8 cellular contexts compared by ENCODE assay signal in the genomic region with DNA sequence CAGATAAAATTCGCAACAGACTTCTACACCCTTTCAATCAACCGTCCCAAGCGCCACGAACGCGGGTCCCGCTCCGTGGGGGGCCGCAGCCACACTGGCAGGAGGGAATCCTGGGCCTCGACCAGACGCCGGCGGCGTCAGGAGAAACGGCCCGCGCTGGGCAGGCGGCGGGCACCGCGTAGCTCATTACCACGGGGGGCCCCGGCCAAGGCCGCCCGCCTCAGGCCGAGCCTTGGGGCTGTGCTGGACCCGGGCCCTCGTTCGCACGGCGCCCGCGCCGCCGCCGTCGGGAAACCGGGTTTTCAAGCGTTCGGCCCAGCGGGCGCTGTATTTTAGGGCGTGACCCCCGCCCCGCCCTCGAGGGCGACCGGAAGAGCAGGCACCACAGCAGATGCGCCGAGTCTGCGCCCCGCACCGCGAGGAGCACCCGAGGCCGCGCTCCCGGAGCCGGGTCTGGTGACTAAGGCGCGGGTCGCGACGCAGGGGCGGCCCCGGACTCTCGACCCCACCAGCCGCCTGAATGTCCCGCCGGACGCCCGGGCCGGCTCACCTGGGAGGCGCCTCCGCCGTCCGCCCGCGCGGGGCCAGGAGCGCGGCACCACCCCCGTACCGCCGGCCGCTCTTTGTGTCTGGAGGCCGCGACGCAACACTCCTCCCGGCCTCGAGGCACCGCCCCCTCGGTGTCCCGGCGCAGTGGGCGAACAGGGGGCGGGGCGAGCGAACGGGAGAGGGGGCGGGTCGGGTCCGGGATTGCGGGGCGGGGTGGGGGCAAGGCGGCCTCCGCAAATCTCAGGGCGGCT. TPM values are rescaled to one million over a fixed set of nuclear protein-coding genes. Genes with fewer than 3 reads are reported as not detected.
DNase-seq lines count a peak whose midpoint lies in the region; ATAC-seq and TF ChIP-seq lines count a peak whose summit lies in the region.

TSS of gene NINL (minus strand) at position 627 of the 800 bp plus-strand sequence. CDS start 58,944 bp downstream, outside the sequence.

- no peak for TF ChIP-seq CTCF in WTC11 (IDR thresholded peaks at IDR 0.05)

- peak within 1 kb of the TSS; percentile 88 for H3K27ac ChIP-seq in KOPT-K1 (ENCODE audit: low read depth, low read length, poor library complexity, severe bottlenecking)

- H3K4me3 Mint-ChIP-seq in WTC11, result peak within 1 kb of the TSS; percentile 82

- POLR2A ChIA-PET in WTC11 (lab: Charles Lee), result interaction anchor here (1.0 to 1.3 kb wide), 4 partner anchors 15 to 178 kb away, joined by 3 to 5 read pairs (median 4); partner anchors contain the start of gene GINS1

- peaks cover 26% of the 10 kb centered on the region for H3K4me1 Mint-ChIP-seq in WTC11

- peaks cover 15% of the 10 kb centered on the region for H3K36me3 Mint-ChIP-seq in WTC11

- CTCF ChIA-PET in WTC11 (lab: Charles Lee), result interaction anchor here (1.0 to 1.7 kb wide), 3 partner anchors 10 to 98 kb away, joined by 3 to 7 read pairs (median 5); no protein-coding TSS in a partner anchor

- H3K9me3 ChIP-seq in KOPT-K1 (ENCODE audit: insufficient read depth, low read length, poor library complexity, severe bottlenecking), result no peaks in the 10 kb centered on the region

- peak within 1 kb of the TSS; percentile 96 for H3K27ac Mint-ChIP-seq in WTC11

- peak; percentile 78 for DNase-seq in Right ventricle myocardium inferior (ENCODE audit: missing footprints)
- DNase-seq in cardiac septum (ENCODE audit: low spot score), result no peak
- DNase-seq in WTC11 (ENCODE audit: low spot score), result peak; percentile 87
- DNase-seq in cerebellum (ENCODE audit: low spot score), result peak; percentile 60
- peak; percentile 73 for DNase-seq in kidney tubule cell (ENCODE audit: low spot score)
- peak; percentile 68 for DNase-seq in stimulated activated CD4-positive, alpha-beta T cell treated with anti-CD3 and anti-CD28 coated beads, Interleukin-15, amount 100 ng/mL, for 24 hours
- no peak for DNase-seq in COLO829 (ENCODE audit: low spot score)

- H3K27me3 Mint-ChIP-seq in WTC11 (ENCODE audit: low read depth), result no peaks in the 10 kb centered on the region; the same call in none of the 2 replicates

- intact Hi-C loops in Right ventricle myocardium inferior (cut with DNase I) (no loop called here), cardiac septum (cut with DNase I) (no loop called here)

- no peaks in the 10 kb centered on the region for H3K9me3 Mint-ChIP-seq in WTC11

- H3K36me3 ChIP-seq in KOPT-K1 (ENCODE audit: insufficient read depth, low read length), result peaks cover 22% of the 10 kb centered on the region

- ATAC-seq in Right ventricle myocardium inferior, result peak; percentile 91
- peak; percentile 89 for ATAC-seq in WTC11

TF ChIP-seq in WTC11, 78 proteins besides CTCF, POLR2A, EP300 and RAD21 (continues in another document):
- peak; percentile 87; the same call in 1 of the 2 replicates for TF ChIP-seq NR3C1 (CRISPR knock-in tag; conservative IDR thresholded peaks at IDR 0.05; ENCODE audit: low read depth)
- TF ChIP-seq, protein P1, sequence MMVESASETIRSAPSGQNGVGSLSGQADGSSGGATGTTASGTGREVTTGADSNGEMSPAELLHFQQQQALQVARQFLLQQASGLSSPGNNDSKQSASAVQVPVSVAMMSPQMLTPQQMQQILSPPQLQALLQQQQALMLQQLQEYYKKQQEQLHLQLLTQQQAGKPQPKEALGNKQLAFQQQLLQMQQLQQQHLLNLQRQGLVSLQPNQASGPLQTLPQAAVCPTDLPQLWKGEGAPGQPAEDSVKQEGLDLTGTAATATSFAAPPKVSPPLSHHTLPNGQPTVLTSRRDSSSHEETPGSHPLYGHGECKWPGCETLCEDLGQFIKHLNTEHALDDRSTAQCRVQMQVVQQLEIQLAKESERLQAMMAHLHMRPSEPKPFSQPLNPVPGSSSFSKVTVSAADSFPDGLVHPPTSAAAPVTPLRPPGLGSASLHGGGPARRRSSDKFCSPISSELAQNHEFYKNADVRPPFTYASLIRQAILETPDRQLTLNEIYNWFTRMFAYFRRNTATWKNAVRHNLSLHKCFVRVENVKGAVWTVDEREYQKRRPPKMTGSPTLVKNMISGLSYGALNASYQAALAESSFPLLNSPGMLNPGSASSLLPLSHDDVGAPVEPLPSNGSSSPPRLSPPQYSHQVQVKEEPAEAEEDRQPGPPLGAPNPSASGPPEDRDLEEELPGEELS (CRISPR knock-in tag; IDR thresholded peaks at IDR 0.05), result 0 out of 2 replicates have a peak, but pooled peaks have one; percentile 3
- TF ChIP-seq, protein P2, sequence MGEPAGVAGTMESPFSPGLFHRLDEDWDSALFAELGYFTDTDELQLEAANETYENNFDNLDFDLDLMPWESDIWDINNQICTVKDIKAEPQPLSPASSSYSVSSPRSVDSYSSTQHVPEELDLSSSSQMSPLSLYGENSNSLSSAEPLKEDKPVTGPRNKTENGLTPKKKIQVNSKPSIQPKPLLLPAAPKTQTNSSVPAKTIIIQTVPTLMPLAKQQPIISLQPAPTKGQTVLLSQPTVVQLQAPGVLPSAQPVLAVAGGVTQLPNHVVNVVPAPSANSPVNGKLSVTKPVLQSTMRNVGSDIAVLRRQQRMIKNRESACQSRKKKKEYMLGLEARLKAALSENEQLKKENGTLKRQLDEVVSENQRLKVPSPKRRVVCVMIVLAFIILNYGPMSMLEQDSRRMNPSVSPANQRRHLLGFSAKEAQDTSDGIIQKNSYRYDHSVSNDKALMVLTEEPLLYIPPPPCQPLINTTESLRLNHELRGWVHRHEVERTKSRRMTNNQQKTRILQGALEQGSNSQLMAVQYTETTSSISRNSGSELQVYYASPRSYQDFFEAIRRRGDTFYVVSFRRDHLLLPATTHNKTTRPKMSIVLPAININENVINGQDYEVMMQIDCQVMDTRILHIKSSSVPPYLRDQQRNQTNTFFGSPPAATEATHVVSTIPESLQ (CRISPR knock-in tag; IDR thresholded peaks at IDR 0.05), result no peak
- no peak for TF ChIP-seq ZNF423 (CRISPR knock-in tag; IDR thresholded peaks at IDR 0.05)
- peak; percentile 13; the same call in 1 of the 2 replicates for TF ChIP-seq MYBL2 (CRISPR knock-in tag; IDR thresholded peaks at IDR 0.05)
- no peak for TF ChIP-seq OVOL2 (CRISPR knock-in tag; IDR thresholded peaks at IDR 0.05; ENCODE audit: borderline replicate concordance)
- no peak for TF ChIP-seq TEAD4 (CRISPR knock-in tag; IDR thresholded peaks at IDR 0.05)
- peak; percentile 59 for TF ChIP-seq GABPB1 (CRISPR knock-in tag; IDR thresholded peaks at IDR 0.05)
- TF ChIP-seq PRDM15 (CRISPR knock-in tag; IDR thresholded peaks at IDR 0.05), result peak; percentile 56
- 0 out of 2 replicates have a peak, but pooled peaks have one; percentile 37 for TF ChIP-seq ELF4 (CRISPR knock-in tag; IDR thresholded peaks at IDR 0.05; ENCODE audit: low read depth)
- TF ChIP-seq ZNF317 (CRISPR knock-in tag; IDR thresholded peaks at IDR 0.05; ENCODE audit: borderline replicate concordance, low read depth), result 0 out of 2 replicates have a peak, but pooled peaks have one; percentile 36
- TF ChIP-seq, protein P3, sequence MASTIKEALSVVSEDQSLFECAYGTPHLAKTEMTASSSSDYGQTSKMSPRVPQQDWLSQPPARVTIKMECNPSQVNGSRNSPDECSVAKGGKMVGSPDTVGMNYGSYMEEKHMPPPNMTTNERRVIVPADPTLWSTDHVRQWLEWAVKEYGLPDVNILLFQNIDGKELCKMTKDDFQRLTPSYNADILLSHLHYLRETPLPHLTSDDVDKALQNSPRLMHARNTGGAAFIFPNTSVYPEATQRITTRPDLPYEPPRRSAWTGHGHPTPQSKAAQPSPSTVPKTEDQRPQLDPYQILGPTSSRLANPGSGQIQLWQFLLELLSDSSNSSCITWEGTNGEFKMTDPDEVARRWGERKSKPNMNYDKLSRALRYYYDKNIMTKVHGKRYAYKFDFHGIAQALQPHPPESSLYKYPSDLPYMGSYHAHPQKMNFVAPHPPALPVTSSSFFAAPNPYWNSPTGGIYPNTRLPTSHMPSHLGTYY (CRISPR knock-in tag; IDR thresholded peaks at IDR 0.05), result peak; percentile 55; the same call in 1 of the 2 replicates
- peak; percentile 55; the same call in 1 of the 2 replicates for TF ChIP-seq FOXP1 (CRISPR knock-in tag; IDR thresholded peaks at IDR 0.05; ENCODE audit: borderline replicate concordance)
- TF ChIP-seq, protein P4, sequence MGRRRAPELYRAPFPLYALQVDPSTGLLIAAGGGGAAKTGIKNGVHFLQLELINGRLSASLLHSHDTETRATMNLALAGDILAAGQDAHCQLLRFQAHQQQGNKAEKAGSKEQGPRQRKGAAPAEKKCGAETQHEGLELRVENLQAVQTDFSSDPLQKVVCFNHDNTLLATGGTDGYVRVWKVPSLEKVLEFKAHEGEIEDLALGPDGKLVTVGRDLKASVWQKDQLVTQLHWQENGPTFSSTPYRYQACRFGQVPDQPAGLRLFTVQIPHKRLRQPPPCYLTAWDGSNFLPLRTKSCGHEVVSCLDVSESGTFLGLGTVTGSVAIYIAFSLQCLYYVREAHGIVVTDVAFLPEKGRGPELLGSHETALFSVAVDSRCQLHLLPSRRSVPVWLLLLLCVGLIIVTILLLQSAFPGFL (CRISPR knock-in tag; IDR thresholded peaks at IDR 0.05; ENCODE audit: borderline replicate concordance), result peak; percentile 15; the same call in 1 of the 2 replicates

RNA-seq across cellular contexts. Expression of gene NINL, which starts in this region (rescaled TPM):
- total RNA-seq in Right ventricle myocardium inferior (7.8 TPM), cardiac septum (1.4 TPM), WTC11 (2021) (34.4 to 36.3 TPM (median 36.0 TPM) in 3 replicates), cerebellum (26.9 TPM)

Comparison
In these comparisons a context has a peak if more than half of its experiments do, and no peak if none do; other contexts are left out.
1. DNase-seq: peak in Right ventricle myocardium inferior (single experiment), WTC11 (single experiment), cerebellum (single experiment), kidney tubule cell (single experiment) and stimulated activated CD4-positive, alpha-beta T cell treated with anti-CD3 and anti-CD28 coated beads, Interleukin-15, amount 100 ng/mL, for 24 hours (single experiment); none in cardiac septum (single experiment) and COLO829 (single experiment).